In the genomic region with DNA sequence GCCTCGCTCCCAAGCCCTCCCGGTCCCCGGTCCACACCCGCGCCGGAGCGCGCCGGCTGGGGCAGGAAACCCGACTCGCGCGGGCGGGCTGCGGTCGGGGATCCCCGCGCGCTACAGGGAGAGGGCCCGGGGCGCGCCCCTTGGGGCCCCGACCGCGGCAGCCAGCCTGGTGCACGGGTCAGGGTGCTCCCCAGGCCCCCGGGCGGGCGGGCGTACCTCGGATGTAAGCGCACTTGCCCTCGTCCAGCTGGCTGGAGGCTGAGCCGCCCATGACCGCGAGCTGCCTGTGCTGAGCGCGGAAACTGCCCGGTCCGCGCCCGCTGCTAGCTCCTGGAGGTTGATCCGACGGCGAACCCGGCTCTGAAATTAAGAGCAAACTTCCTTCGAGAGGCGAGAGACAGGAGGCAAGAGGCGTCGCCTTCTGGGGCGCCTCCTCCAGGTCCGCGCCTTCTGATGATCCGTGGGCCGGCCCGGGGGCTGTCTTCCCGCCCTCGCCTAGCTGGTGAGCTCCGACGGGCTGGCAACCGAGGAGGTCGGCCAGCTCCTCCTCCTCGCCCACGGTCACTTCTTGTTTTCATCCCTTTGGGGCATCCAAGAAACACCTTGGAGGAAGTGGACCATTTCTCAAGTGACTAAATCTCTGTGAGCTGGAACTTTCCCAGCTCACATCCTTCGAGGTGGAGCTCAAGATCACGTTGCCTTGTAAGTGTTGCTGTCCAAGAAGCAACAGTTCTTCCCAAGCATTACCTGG, we compare ENCODE assay signal across 1 cellular context.
TF ChIP-seq lines count a peak whose summit lies in the region.

A gene with protein sequence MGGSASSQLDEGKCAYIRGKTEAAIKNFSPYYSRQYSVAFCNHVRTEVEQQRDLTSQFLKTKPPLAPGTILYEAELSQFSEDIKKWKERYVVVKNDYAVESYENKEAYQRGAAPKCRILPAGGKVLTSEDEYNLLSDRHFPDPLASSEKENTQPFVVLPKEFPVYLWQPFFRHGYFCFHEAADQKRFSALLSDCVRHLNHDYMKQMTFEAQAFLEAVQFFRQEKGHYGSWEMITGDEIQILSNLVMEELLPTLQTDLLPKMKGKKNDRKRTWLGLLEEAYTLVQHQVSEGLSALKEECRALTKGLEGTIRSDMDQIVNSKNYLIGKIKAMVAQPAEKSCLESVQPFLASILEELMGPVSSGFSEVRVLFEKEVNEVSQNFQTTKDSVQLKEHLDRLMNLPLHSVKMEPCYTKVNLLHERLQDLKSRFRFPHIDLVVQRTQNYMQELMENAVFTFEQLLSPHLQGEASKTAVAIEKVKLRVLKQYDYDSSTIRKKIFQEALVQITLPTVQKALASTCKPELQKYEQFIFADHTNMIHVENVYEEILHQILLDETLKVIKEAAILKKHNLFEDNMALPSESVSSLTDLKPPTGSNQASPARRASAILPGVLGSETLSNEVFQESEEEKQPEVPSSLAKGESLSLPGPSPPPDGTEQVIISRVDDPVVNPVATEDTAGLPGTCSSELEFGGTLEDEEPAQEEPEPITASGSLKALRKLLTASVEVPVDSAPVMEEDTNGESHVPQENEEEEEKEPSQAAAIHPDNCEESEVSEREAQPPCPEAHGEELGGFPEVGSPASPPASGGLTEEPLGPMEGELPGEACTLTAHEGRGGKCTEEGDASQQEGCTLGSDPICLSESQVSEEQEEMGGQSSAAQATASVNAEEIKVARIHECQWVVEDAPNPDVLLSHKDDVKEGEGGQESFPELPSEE (minus strand): TSS at position 423 of the 751 bp plus-strand sequence. CDS start 152 bp downstream, at position 271.

TF ChIP-seq in GM12878, 131 proteins besides CTCF, POLR2A, EP300 and RAD21 (continued from another document):
- TF ChIP-seq, protein P1, sequence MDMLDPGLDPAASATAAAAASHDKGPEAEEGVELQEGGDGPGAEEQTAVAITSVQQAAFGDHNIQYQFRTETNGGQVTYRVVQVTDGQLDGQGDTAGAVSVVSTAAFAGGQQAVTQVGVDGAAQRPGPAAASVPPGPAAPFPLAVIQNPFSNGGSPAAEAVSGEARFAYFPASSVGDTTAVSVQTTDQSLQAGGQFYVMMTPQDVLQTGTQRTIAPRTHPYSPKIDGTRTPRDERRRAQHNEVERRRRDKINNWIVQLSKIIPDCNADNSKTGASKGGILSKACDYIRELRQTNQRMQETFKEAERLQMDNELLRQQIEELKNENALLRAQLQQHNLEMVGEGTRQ (IDR thresholded peaks at IDR 0.05; ENCODE audit: borderline replicate concordance, low read depth, low read length), result no peak
- TF ChIP-seq RB1 (IDR thresholded peaks at IDR 0.05; ENCODE audit: borderline replicate concordance), result 0 out of 2 replicates have a peak, but pooled peaks have one; percentile 18
- no peak for TF ChIP-seq WRNIP1 (IDR thresholded peaks at IDR 0.05; ENCODE audit: borderline replicate concordance, low read depth, low read length)
- no peak for TF ChIP-seq RFX5 (IDR thresholded peaks at IDR 0.05; ENCODE audit: low read depth, low read length)
- peak; percentile 84 for TF ChIP-seq BACH1 (IDR thresholded peaks at IDR 0.05; ENCODE audit: borderline replicate concordance)
- TF ChIP-seq BCL11A (IDR thresholded peaks at IDR 0.05; ENCODE audit: low read depth, low read length), result no peak
- TF ChIP-seq HCFC1 (IDR thresholded peaks at IDR 0.05; ENCODE audit: low read length), result no peak
- TF ChIP-seq SMAD1 (IDR thresholded peaks at IDR 0.05; ENCODE audit: low read depth, partially characterized antibody), result no peak
- TF ChIP-seq ZNF207 (IDR thresholded peaks at IDR 0.05; ENCODE audit: borderline replicate concordance), result no peak
- TF ChIP-seq SUZ12 (IDR thresholded peaks at IDR 0.05; ENCODE audit: unreplicated experiment), result no peak
- peak; percentile 98 for TF ChIP-seq DPF2 (IDR thresholded peaks at IDR 0.05)
- no peak for TF ChIP-seq IRF4 (IDR thresholded peaks at IDR 0.05; ENCODE audit: low read depth, low read length)
- TF ChIP-seq, protein P2, sequence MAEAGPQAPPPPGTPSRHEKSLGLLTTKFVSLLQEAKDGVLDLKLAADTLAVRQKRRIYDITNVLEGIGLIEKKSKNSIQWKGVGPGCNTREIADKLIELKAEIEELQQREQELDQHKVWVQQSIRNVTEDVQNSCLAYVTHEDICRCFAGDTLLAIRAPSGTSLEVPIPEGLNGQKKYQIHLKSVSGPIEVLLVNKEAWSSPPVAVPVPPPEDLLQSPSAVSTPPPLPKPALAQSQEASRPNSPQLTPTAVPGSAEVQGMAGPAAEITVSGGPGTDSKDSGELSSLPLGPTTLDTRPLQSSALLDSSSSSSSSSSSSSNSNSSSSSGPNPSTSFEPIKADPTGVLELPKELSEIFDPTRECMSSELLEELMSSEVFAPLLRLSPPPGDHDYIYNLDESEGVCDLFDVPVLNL (IDR thresholded peaks at IDR 0.05; ENCODE audit: low read depth, low read length), result no peak
- TF ChIP-seq SPI1 (IDR thresholded peaks at IDR 0.05; ENCODE audit: borderline replicate concordance, insufficient read depth, low read depth, low read length), result peak; percentile 60; the same call in 1 of the 2 replicates
- TF ChIP-seq HDGF (IDR thresholded peaks at IDR 0.05), result no peak
- TF ChIP-seq PML (IDR thresholded peaks at IDR 0.05; ENCODE audit: low read length), result 0 out of 2 replicates have a peak, but pooled peaks have one; percentile 6
- no peak for TF ChIP-seq MTA2 (IDR thresholded peaks at IDR 0.05; ENCODE audit: low read depth)
- no peak for TF ChIP-seq CEBPB (IDR thresholded peaks at IDR 0.05; ENCODE audit: borderline replicate concordance in 1 of 2, low read depth in 2 of 2, low read length in 2 of 2)
- TF ChIP-seq CHD1 (IDR thresholded peaks at IDR 0.05; ENCODE audit: low read depth, low read length), result no peak
- TF ChIP-seq, protein P3, sequence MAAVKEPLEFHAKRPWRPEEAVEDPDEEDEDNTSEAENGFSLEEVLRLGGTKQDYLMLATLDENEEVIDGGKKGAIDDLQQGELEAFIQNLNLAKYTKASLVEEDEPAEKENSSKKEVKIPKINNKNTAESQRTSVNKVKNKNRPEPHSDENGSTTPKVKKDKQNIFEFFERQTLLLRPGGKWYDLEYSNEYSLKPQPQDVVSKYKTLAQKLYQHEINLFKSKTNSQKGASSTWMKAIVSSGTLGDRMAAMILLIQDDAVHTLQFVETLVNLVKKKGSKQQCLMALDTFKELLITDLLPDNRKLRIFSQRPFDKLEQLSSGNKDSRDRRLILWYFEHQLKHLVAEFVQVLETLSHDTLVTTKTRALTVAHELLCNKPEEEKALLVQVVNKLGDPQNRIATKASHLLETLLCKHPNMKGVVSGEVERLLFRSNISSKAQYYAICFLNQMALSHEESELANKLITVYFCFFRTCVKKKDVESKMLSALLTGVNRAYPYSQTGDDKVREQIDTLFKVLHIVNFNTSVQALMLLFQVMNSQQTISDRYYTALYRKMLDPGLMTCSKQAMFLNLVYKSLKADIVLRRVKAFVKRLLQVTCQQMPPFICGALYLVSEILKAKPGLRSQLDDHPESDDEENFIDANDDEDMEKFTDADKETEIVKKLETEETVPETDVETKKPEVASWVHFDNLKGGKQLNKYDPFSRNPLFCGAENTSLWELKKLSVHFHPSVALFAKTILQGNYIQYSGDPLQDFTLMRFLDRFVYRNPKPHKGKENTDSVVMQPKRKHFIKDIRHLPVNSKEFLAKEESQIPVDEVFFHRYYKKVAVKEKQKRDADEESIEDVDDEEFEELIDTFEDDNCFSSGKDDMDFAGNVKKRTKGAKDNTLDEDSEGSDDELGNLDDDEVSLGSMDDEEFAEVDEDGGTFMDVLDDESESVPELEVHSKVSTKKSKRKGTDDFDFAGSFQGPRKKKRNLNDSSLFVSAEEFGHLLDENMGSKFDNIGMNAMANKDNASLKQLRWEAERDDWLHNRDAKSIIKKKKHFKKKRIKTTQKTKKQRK (IDR thresholded peaks at IDR 0.05; ENCODE audit: low read depth, low read length), result no peak
- TF ChIP-seq, protein P4, sequence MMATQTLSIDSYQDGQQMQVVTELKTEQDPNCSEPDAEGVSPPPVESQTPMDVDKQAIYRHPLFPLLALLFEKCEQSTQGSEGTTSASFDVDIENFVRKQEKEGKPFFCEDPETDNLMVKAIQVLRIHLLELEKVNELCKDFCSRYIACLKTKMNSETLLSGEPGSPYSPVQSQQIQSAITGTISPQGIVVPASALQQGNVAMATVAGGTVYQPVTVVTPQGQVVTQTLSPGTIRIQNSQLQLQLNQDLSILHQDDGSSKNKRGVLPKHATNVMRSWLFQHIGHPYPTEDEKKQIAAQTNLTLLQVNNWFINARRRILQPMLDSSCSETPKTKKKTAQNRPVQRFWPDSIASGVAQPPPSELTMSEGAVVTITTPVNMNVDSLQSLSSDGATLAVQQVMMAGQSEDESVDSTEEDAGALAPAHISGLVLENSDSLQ (IDR thresholded peaks at IDR 0.05), result no peak
- no peak for TF ChIP-seq STAT1 (conservative IDR thresholded peaks at IDR 0.05)
- no peak for TF ChIP-seq SMC3 (IDR thresholded peaks at IDR 0.05; ENCODE audit: borderline replicate concordance, low read length)
- no peak; the same call in 1 of the 2 replicates for TF ChIP-seq RUNX3 (IDR thresholded peaks at IDR 0.05; ENCODE audit: low read length)
- TF ChIP-seq, protein P5, sequence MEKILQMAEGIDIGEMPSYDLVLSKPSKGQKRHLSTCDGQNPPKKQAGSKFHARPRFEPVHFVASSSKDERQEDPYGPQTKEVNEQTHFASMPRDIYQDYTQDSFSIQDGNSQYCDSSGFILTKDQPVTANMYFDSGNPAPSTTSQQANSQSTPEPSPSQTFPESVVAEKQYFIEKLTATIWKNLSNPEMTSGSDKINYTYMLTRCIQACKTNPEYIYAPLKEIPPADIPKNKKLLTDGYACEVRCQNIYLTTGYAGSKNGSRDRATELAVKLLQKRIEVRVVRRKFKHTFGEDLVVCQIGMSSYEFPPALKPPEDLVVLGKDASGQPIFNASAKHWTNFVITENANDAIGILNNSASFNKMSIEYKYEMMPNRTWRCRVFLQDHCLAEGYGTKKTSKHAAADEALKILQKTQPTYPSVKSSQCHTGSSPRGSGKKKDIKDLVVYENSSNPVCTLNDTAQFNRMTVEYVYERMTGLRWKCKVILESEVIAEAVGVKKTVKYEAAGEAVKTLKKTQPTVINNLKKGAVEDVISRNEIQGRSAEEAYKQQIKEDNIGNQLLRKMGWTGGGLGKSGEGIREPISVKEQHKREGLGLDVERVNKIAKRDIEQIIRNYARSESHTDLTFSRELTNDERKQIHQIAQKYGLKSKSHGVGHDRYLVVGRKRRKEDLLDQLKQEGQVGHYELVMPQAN (conservative IDR thresholded peaks at IDR 0.05), result peak; percentile 54; the same call in 1 of the 2 replicates
- peak; percentile 68; the same call in 1 of the 2 replicates for TF ChIP-seq TCF12 (IDR thresholded peaks at IDR 0.05; ENCODE audit: low read depth, low read length)
- 0 out of 2 replicates have a peak, but pooled peaks have one; percentile 6 for TF ChIP-seq PAX5 (IDR thresholded peaks at IDR 0.05; ENCODE audit: borderline replicate concordance, low read depth, low read length)
- TF ChIP-seq, protein P6, sequence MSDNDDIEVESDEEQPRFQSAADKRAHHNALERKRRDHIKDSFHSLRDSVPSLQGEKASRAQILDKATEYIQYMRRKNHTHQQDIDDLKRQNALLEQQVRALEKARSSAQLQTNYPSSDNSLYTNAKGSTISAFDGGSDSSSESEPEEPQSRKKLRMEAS (IDR thresholded peaks at IDR 0.05; ENCODE audit: low read depth, low read length), result peak; percentile 67
